In genomic region chr17:59830007-59830630, GRCh38 we compare ENCODE assay signal across 8 cellular contexts.
DNase-seq lines count a peak whose midpoint lies in the region; ATAC-seq and TF ChIP-seq lines count a peak whose summit lies in the region.

No MANE protein-coding gene starts in this region.

- peak; percentile 65 for DNase-seq in activated T-cell treated with anti-CD3 and anti-CD28 coated beads, Interleukin-2, amount 50 U/mL, for 24 hours
- DNase-seq in activated T-cell treated with anti-CD3 and anti-CD28 coated beads, Interleukin-2, amount 50 U/mL, for 1 hour: no peak
- peak; percentile 58 to 61 for DNase-seq in activated T-cell treated with anti-CD3 and anti-CD28 coated beads, Interleukin-2, amount 50 U/mL, for 72 hours
- no peak for DNase-seq in kidney epithelial cell (ENCODE audit: low read depth)
- DNase-seq in tibial artery: peak in 1 of 2 donors; percentile 63
- no peak for DNase-seq in endothelial cell (ENCODE audit: low spot score)
- no peak for DNase-seq in HuH-7 (ENCODE audit: low spot score)
- DNase-seq in SKM-1 treated with dmso at 0.1 percent for 144 hours (lab: John Stamatoyannopoulos, UW; ENCODE audit: unreplicated experiment): no peak

- H3K27me3 ChIP-seq in kidney epithelial cell (ENCODE audit: control insufficient read depth, insufficient read depth, low read length) (no peaks in the 10 kb centered on the region), tibial artery (no peaks in the 10 kb centered on the region)

- H3K4me3 ChIP-seq in kidney epithelial cell (ENCODE audit: low read depth, low read length) (peak overlapping the region; percentile 21), tibial artery (no peak overlapping the region)

- H3K4me1 ChIP-seq in tibial artery: peaks cover 0 to 74% (median 37%) of the 10 kb centered on the region in 4 donors

- H3K4me1 Mint-ChIP-seq in activated T-cell treated with anti-CD3 and anti-CD28 coated beads, Interleukin-2, amount 50 U/mL, for 24 hours (ENCODE audit: low read depth): peaks cover 82% of the 10 kb centered on the region
- H3K4me1 Mint-ChIP-seq in activated T-cell treated with anti-CD3 and anti-CD28 coated beads, Interleukin-2, amount 50 U/mL, for 72 hours (ENCODE audit: low read depth): peaks cover 92% of the 10 kb centered on the region
- H3K4me1 Mint-ChIP-seq in endothelial cell (ENCODE audit: unreplicated experiment): peaks cover 10% of the 10 kb centered on the region

- no peaks in the 10 kb centered on the region for H3K9me3 Mint-ChIP-seq in activated T-cell treated with anti-CD3 and anti-CD28 coated beads, Interleukin-2, amount 50 U/mL, for 24 hours
- no peaks in the 10 kb centered on the region for H3K9me3 Mint-ChIP-seq in activated T-cell treated with anti-CD3 and anti-CD28 coated beads, Interleukin-2, amount 50 U/mL, for 72 hours
- no peaks in the 10 kb centered on the region for H3K9me3 Mint-ChIP-seq in endothelial cell (ENCODE audit: unreplicated experiment)

- H3K36me3 ChIP-seq in kidney epithelial cell (ENCODE audit: control insufficient read depth, insufficient read depth, low read length): no peaks in the 10 kb centered on the region
- no peaks in the 10 kb centered on the region for H3K36me3 ChIP-seq in tibial artery

- H3K4me3 Mint-ChIP-seq in activated T-cell treated with anti-CD3 and anti-CD28 coated beads, Interleukin-2, amount 50 U/mL, for 24 hours: peak overlapping the region; percentile 78
- H3K4me3 Mint-ChIP-seq in activated T-cell treated with anti-CD3 and anti-CD28 coated beads, Interleukin-2, amount 50 U/mL, for 72 hours: peak overlapping the region; percentile 77 to 100
- H3K4me3 Mint-ChIP-seq in endothelial cell (ENCODE audit: unreplicated experiment): no peak overlapping the region

- intact Hi-C loops in tibial artery (cut with DNase I; ENCODE audit: low total_unique reads): no loop called here

- H3K27ac Mint-ChIP-seq in activated T-cell treated with anti-CD3 and anti-CD28 coated beads, Interleukin-2, amount 50 U/mL, for 24 hours: peak overlapping the region; percentile 99
- H3K27ac Mint-ChIP-seq in activated T-cell treated with anti-CD3 and anti-CD28 coated beads, Interleukin-2, amount 50 U/mL, for 72 hours: peak overlapping the region; percentile 100
- H3K27ac Mint-ChIP-seq in endothelial cell (ENCODE audit: unreplicated experiment): no peak overlapping the region

- H3K9me3 ChIP-seq in tibial artery: no peaks in the 10 kb centered on the region

- no peaks in the 10 kb centered on the region for H3K27me3 Mint-ChIP-seq in activated T-cell treated with anti-CD3 and anti-CD28 coated beads, Interleukin-2, amount 50 U/mL, for 24 hours
- no peaks in the 10 kb centered on the region for H3K27me3 Mint-ChIP-seq in activated T-cell treated with anti-CD3 and anti-CD28 coated beads, Interleukin-2, amount 50 U/mL, for 72 hours (ENCODE audit: low read depth)
- H3K27me3 Mint-ChIP-seq in endothelial cell (ENCODE audit: unreplicated experiment): peaks cover 2% of the 10 kb centered on the region

- H3K27ac ChIP-seq in tibial artery: peak overlapping the region; percentile 72 to 75

- H3K36me3 Mint-ChIP-seq in activated T-cell treated with anti-CD3 and anti-CD28 coated beads, Interleukin-2, amount 50 U/mL, for 24 hours (ENCODE audit: low read depth): peaks cover 70% of the 10 kb centered on the region
- H3K36me3 Mint-ChIP-seq in activated T-cell treated with anti-CD3 and anti-CD28 coated beads, Interleukin-2, amount 50 U/mL, for 72 hours (ENCODE audit: insufficient read depth in 2 of 2): peaks cover 11 to 24% of the 10 kb centered on the region in 2 donors
- H3K36me3 Mint-ChIP-seq in endothelial cell (ENCODE audit: low read depth, unreplicated experiment): no peaks in the 10 kb centered on the region

- ATAC-seq in activated T-cell treated with anti-CD3 and anti-CD28 coated beads, Interleukin-2, amount 50 U/mL, for 72 hours (replicated peaks in 1 of 2): peak in 1 of 2 donors; percentile 3

- TF ChIP-seq CTCF in kidney epithelial cell (IDR thresholded peaks at IDR 0.05; ENCODE audit: insufficient read depth, low read length, poor library complexity, severe bottlenecking) (no peak), tibial artery (IDR thresholded peaks at IDR 0.05) (no peak), endothelial cell (IDR thresholded peaks at IDR 0.05; ENCODE audit: unreplicated experiment) (no peak)

Comparison
In these comparisons a context has a peak if more than half of its experiments do, and no peak if none do; other contexts are left out.
1. DNase-seq: peak in activated T-cell treated with anti-CD3 and anti-CD28 coated beads, Interleukin-2, amount 50 U/mL, for 24 hours (single experiment) and activated T-cell treated with anti-CD3 and anti-CD28 coated beads, Interleukin-2, amount 50 U/mL, for 72 hours (2 of 2); none in activated T-cell treated with anti-CD3 and anti-CD28 coated beads, Interleukin-2, amount 50 U/mL, for 1 hour (single experiment), kidney epithelial cell (single experiment), endothelial cell (single experiment), HuH-7 (single experiment) and SKM-1 treated with dmso at 0.1 percent for 144 hours (single experiment).